Comparison of ENCODE assay signal across 20 cellular contexts in the genomic region with DNA sequence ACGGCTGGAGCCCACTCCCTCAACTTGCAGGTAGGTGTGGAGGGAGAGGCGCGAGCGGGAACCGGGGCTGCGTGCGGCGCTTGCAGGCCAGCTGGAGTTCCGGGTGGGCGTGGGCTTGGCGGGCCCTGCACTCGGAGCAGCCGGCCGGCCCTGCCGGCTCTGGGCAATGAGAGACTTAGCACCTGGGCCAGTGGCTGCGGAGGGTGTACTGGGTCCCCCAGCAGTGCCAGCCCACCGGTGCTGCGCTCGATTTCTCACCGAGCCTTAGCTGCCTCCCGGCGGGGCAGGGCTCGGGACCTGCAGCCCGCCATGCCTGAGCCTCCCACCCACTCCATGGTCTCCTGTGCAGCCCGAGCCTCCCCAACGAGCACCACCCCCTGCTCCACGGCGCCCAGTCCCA. TPM values are rescaled to one million over a fixed set of nuclear protein-coding genes. Genes with fewer than 3 reads are reported as not detected.
"Had no signal": no experiment of that assay in that cellular context is flagged by ENCODE, and none has a peak within 500 bp of the region (broad histone marks: within the 10 kb centered on the region; RNA-seq: fewer than 3 reads in every experiment).

No MANE protein-coding gene starts in this region.

RNA-seq across cellular contexts. Expression of gene SSMEM1, which starts 22.3 kb away (rescaled TPM):
- total RNA-seq: activated naive CD4-positive, alpha-beta T cell treated with anti-CD3 and anti-CD28 coated beads for 36 hours; activated naive CD4-positive, alpha-beta T cell treated with anti-CD3 and anti-CD28 coated beads, Interleukin-2, amount 50 U/mL, for 72 hours; activated naive CD8-positive, alpha-beta T cell treated with anti-CD3 and anti-CD28 coated beads for 36 hours; activated naive CD8-positive, alpha-beta T cell treated with anti-CD3 and anti-CD28 coated beads, Interleukin-2, amount 10 ng/mL, durations not matched to agents 7 days and 5 days; activated T-cell treated with anti-CD3 and anti-CD28 coated beads, Interleukin-2, amount 50 U/mL, for 4 hours; activated T-cell treated with anti-CD3 and anti-CD28 coated beads, Interleukin-2, amount 50 U/mL, for 72 hours; activated T-helper 1 cell treated with anti-CD3 and anti-CD28 coated beads, Interleukin-12 subunit alpha, Interleukin-12 subunit beta, Interleukin-2, Interleukin-4 antibody, amounts not matched to agents 30 ng/mL and 10 ng/mL and 1 ng/mL, durations not matched to agents 14 hours and 24 hours and 36 hours; activated T-helper 17 cell treated with anti-CD3 and anti-CD28 coated beads, Interleukin-2, amount 50 U/mL, for 72 hours; activated T-helper 2 cell treated with anti-CD3 and anti-CD28 coated beads, Interferon-gamma antibody, Interleukin-2, Interleukin-4, amounts not matched to agents 10 μg/mL and 5 μg/mL and 100 μg/mL, durations not matched to agents 14 hours and 24 hours and 36 hours; adrenal gland; aorta; ascending aorta; astrocyte; body of pancreas; breast epithelium; bronchial epithelial cell; cardiac muscle cell; cardiac septum; cerebellum; chondrocyte had no signal
- polyA plus RNA-seq: aorta, cardiac muscle cell had no signal

RNA-seq across cellular contexts. Expression of gene CPA2, which starts 36.7 kb away (rescaled TPM):
- total RNA-seq: activated naive CD4-positive, alpha-beta T cell treated with anti-CD3 and anti-CD28 coated beads for 36 hours; activated naive CD8-positive, alpha-beta T cell treated with anti-CD3 and anti-CD28 coated beads, Interleukin-2, amount 10 ng/mL, durations not matched to agents 7 days and 5 days; activated T-cell treated with anti-CD3 and anti-CD28 coated beads, Interleukin-2, amount 50 U/mL, for 72 hours; activated T-helper 1 cell treated with anti-CD3 and anti-CD28 coated beads, Interleukin-12 subunit alpha, Interleukin-12 subunit beta, Interleukin-2, Interleukin-4 antibody, amounts not matched to agents 30 ng/mL and 10 ng/mL and 1 ng/mL, durations not matched to agents 14 hours and 24 hours and 36 hours; ascending aorta; astrocyte; breast epithelium; bronchial epithelial cell; cardiac septum; cerebellum; chondrocyte had no signal
